ENCODE assay signal across 18 cellular contexts in the genomic region with DNA sequence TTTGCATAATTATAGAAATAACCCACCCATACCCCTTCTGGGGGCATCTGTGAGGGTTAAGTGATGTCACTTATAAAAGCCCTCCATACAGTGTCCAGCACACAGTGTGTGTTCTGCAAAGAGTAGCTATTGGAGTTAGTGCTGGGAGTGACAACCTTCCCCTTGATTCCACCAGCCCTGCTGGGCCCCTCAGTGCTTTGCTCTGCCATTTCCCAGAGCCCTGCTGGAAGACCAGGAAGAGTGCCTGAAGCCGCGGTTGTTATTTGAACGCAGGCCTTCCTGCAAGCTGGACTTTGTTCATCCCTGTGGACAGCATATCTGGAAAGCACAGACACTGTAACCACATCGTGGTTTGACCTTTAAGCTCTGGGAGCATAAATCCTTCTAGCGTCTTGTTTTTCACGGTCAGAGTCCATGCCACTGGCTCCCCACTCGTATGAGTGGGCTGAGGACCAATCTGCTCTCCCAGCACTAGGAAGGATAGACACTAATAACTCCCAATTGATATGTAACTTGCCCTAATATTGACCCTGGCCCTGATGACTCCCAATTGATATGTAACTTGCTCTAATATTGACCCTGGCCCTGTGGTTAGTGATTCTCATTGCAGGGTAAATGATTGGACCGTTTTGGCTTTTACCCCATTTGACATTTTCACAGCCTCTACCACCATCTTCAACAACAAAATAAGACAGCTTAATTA.
DNase-seq lines count a peak whose midpoint lies in the region; ATAC-seq, FAIRE-seq and TF ChIP-seq lines count a peak whose summit lies in the region.
"Had no signal": no experiment of that assay in that cellular context is flagged by ENCODE, and none has a peak within 500 bp of the region (broad histone marks: within the 10 kb centered on the region; RNA-seq: fewer than 3 reads in every experiment).

No MANE protein-coding gene starts in this region.

- no peaks in the 10 kb centered on the region; the same call in 1 of the 2 replicates for H3K27me3 Mint-ChIP-seq in H9 (ENCODE audit: low read depth)

- no peak overlapping the region for H3K23ac ChIP-seq in H9 (ENCODE audit: insufficient read length, low read depth, low read length)

- H2BK120ac ChIP-seq in H9 (ENCODE audit: low read depth, low read length, poor library complexity, severe bottlenecking), result no peak overlapping the region

- no peak for TF ChIP-seq CTCF in H9 (conservative IDR thresholded peaks at IDR 0.05)

- no peak overlapping the region for H3K9ac ChIP-seq in H9 (ENCODE audit: extremely low read depth, insufficient read length, low read length)
- H3K9ac ChIP-seq: SK-N-SH had no signal

- H4K5ac ChIP-seq in H9 (ENCODE audit: insufficient read length, low read depth, low read length), result no peak overlapping the region

- H3K4me1 Mint-ChIP-seq in H9, result peaks cover 5 to 7% of the 10 kb centered on the region in 2 experiments; a peak in 1 of 4 replicates

- no peaks in the 10 kb centered on the region for H4K20me1 ChIP-seq in H9 (ENCODE audit: control insufficient read depth, insufficient read depth, insufficient read length)

- no peak overlapping the region for H2BK12ac ChIP-seq in H9 (ENCODE audit: insufficient read length, low read depth, low read length)

- H3K9me3 Mint-ChIP-seq in H9, result peaks cover 2 to 3% of the 10 kb centered on the region in 2 experiments; a peak in 1 of 5 replicates

- WGBS in H9 (ENCODE audit: extremely low coverage, insufficient read length, low lambda C conversion rate), result no CpG with 5 or more reads among the region's 8 CpGs

- H3K14ac ChIP-seq in H9 (ENCODE audit: insufficient read depth, low read length), result no peak overlapping the region

- H3K4me3 Mint-ChIP-seq in H9, result no peak overlapping the region
- H3K4me3 Mint-ChIP-seq: HFFc6 had no signal

- ATAC-seq in HG02840 (IDR thresholded peaks at IDR 0.05; ENCODE audit: low FRiP score, unreplicated experiment) (no peak), GM21723 (IDR thresholded peaks at IDR 0.05; ENCODE audit: unreplicated experiment) (no peak)

- H3K4ac ChIP-seq in H9 (ENCODE audit: low read depth, low read length), result no peak overlapping the region

- no peak overlapping the region for H2AFZ ChIP-seq in H9 (ENCODE audit: low read length)

- no peaks in the 10 kb centered on the region for H3K79me1 ChIP-seq in H9 (ENCODE audit: insufficient read depth, low read depth, low read length, poor library complexity, severe bottlenecking)

- H3K79me2 ChIP-seq in H9 (ENCODE audit: insufficient read depth, low read length), result no peaks in the 10 kb centered on the region

- no peaks in the 10 kb centered on the region for H3K9me3 ChIP-seq in H9 (ENCODE audit: control insufficient read depth, low read depth, low read length)
- H3K9me3 ChIP-seq: SK-N-SH, vagina had no signal

- H3K18ac ChIP-seq in H9 (ENCODE audit: insufficient read length, low read depth, low read length), result no peak overlapping the region

- DNase-seq in ACHN (peak; percentile 75), SK-MEL-5 (ENCODE audit: low read depth, low spot score) (peak; percentile 21), fibroblast of peridontal ligament (ENCODE audit: extremely low read depth) (peak; percentile 8), myocyte (ENCODE audit: low read depth) (peak; percentile 81), GM19239 (ENCODE audit: insufficient read length, low spot score) (no peak), H9 (no peak)
- DNase-seq: activated CD4-positive, CD25-positive, alpha-beta regulatory T cell; activated T-cell treated with anti-CD3 and anti-CD28 coated beads for 4 hours; anterior cingulate cortex; HFFc6; KG1; NCI-H2029; SK-N-SH; stimulated activated CD4-positive, alpha-beta T cell treated with anti-CD3 and anti-CD28 coated beads, Interleukin-15, amount 100 ng/mL, for 24 hours; stimulated activated CD8-positive, alpha-beta memory T cell treated with anti-CD3 and anti-CD28 coated beads, Interleukin-4, amount 100 ng/mL, for 48 hours had no signal

- H3K23me2 ChIP-seq in H9 (ENCODE audit: insufficient read length, low read depth, low read length, poor library complexity, severe bottlenecking), result no peaks in the 10 kb centered on the region

- H3K27ac ChIP-seq in H9 (ENCODE audit: insufficient read length, low read depth, low read length), result no peak overlapping the region
- H3K27ac ChIP-seq: vagina had no signal

- no peak overlapping the region for H2BK15ac ChIP-seq in H9 (ENCODE audit: low read depth, low read length)

- in situ Hi-C loops in ACHN (cut with HindIII; ENCODE audit: low pct_ligation_motif_present, low pct_unique_long_range_greater_than_20kb, low sequenced_read_pairs) (no loop called here), SK-MEL-5 (cut with HindIII; ENCODE audit: low pct_unique_long_range_greater_than_20kb, low sequenced_read_pairs) (no loop called here)

- no peaks in the 10 kb centered on the region for H3K27me3 ChIP-seq in H9 (ENCODE audit: insufficient read depth, low read length)
- H3K27me3 ChIP-seq: vagina had no signal

- H4K8ac ChIP-seq in H9 (replicated peaks; ENCODE audit: insufficient read length, low read depth, low read length), result no peak overlapping the region

- H2BK5ac ChIP-seq in H9 (ENCODE audit: insufficient read length, low read length), result no peak overlapping the region

- 0 out of 2 replicates have a peak, but pooled peaks cover 4% of the 10 kb centered on the region for H3K4me1 ChIP-seq in H9 (ENCODE audit: insufficient read depth, low read length)
- H3K4me1 ChIP-seq: vagina had no signal

- peaks cover 0 to 1% (median 0%) of the 10 kb centered on the region in 3 experiments; a peak in 1 of 7 replicates for H3K36me3 Mint-ChIP-seq in H9 (ENCODE audit: insufficient read depth in 1 of 3, low read depth in 3 of 3)

- no peak overlapping the region; a peak in 1 of 7 replicates for H3K27ac Mint-ChIP-seq in H9
- H3K27ac Mint-ChIP-seq: HFFc6 had no signal

- H2BK20ac ChIP-seq in H9 (ENCODE audit: low read depth, low read length, poor library complexity, severe bottlenecking), result no peak overlapping the region

- H4K91ac ChIP-seq in H9 (ENCODE audit: insufficient read length, low read depth, low read length), result no peak overlapping the region

- no peak overlapping the region for H3K4me2 ChIP-seq in H9 (ENCODE audit: insufficient read depth, insufficient read length, low read length)
- H3K4me2 ChIP-seq: SK-N-SH had no signal

- no peak for FAIRE-seq in GM19239 (lab: Jason Lieb, UNC)

- H3T11ph ChIP-seq in H9 (ENCODE audit: low read length), result no peak overlapping the region

- no peak overlapping the region for H2AK5ac ChIP-seq in H9 (ENCODE audit: insufficient read length, low read length)

- H3K56ac ChIP-seq in H9 (ENCODE audit: insufficient read length, low read depth, low read length), result no peak overlapping the region

Comparison
In these comparisons a context has a peak if more than half of its experiments do, and no peak if none do; other contexts are left out.
1. DNase-seq: peak in ACHN (single experiment), SK-MEL-5 (single experiment), fibroblast of peridontal ligament (single experiment) and myocyte (single experiment); none in GM19239 (single experiment) and H9 (single experiment).